ENCODE assay signal across 18 cellular contexts in genomic region chr13:87675851-87676250, GRCh38. TPM values are rescaled to one million over a fixed set of nuclear protein-coding genes. Genes with fewer than 3 reads are reported as not detected.
A peak's percentile ranks its signal among the peaks of the same experiment; 100 is the strongest.
DNase-seq lines count a peak whose midpoint lies in the region; ATAC-seq and TF ChIP-seq lines count a peak whose summit lies in the region.
"Had no signal": no experiment of that assay in that cellular context is flagged by ENCODE, and none has a peak within 500 bp of the region (broad histone marks: within the 10 kb centered on the region; RNA-seq: fewer than 3 reads in every experiment).

No MANE protein-coding gene starts in this region.

- H2AFZ ChIP-seq in OCI-LY7 (ENCODE audit: low read length): no peak overlapping the region
- H2AFZ ChIP-seq: GM23248 had no signal

- peak overlapping the region; percentile 91 for H3K27ac ChIP-seq in OCI-LY7 (ENCODE audit: low read depth, low read length, poor library complexity, severe bottlenecking)
- H3K27ac ChIP-seq: BLaER1, GM23248 had no signal

- peak overlapping the region; percentile 80 for H3K4me2 ChIP-seq in OCI-LY7 (ENCODE audit: low read length)
- H3K4me2 ChIP-seq: BLaER1 had no signal

- DNase-seq in GM13977 (ENCODE audit: low spot score) (peak; percentile 7), OCI-LY7 (ENCODE audit: low spot score) (no peak), immature natural killer cell (no peak), neural crest cell (ENCODE audit: low read depth, low spot score) (no peak), SIG-M5 treated with dmso at 0.1 percent for 504 hours (lab: John Stamatoyannopoulos, UW; ENCODE audit: unreplicated experiment) (no peak)
- no peak for DNase-seq in stimulated activated effector memory CD8-positive, alpha-beta T cell treated with anti-CD3 and anti-CD28 coated beads, Interleukin-12 subunit alpha, Interleukin-12 subunit beta, amount 100 ng/mL, for 72 hours (ENCODE audit: low spot score in 2 of 2)
- DNase-seq: 8988T, DMS153, DMS79, GDM1, GM23248, H7 had no signal

- H3K4me1 ChIP-seq in OCI-LY7 (ENCODE audit: insufficient read depth, low read length, poor library complexity, severe bottlenecking): peaks cover 56% of the 10 kb centered on the region
- H3K4me1 ChIP-seq: BLaER1 had no signal

- H3K27me3 Mint-ChIP-seq in immature natural killer cell (ENCODE audit: low read depth in 3 of 3): peaks cover 23 to 49% (median 41%) of the 10 kb centered on the region in 3 donors
- H3K27me3 Mint-ChIP-seq in neural crest cell (ENCODE audit: low read depth): peaks cover 66% of the 10 kb centered on the region

- H3K4me1 Mint-ChIP-seq in immature natural killer cell (peaks cover 50 to 61% of the 10 kb centered on the region in 2 donors), neural crest cell (peaks cover 43% of the 10 kb centered on the region)
- H3K4me1 Mint-ChIP-seq in stimulated activated effector memory CD8-positive, alpha-beta T cell treated with anti-CD3 and anti-CD28 coated beads, Interleukin-12 subunit alpha, Interleukin-12 subunit beta, amount 100 ng/mL, for 72 hours: peaks cover 24% of the 10 kb centered on the region

- H3K79me2 ChIP-seq in OCI-LY7 (ENCODE audit: insufficient read depth, low read depth, low read length): peaks cover 69% of the 10 kb centered on the region

- H3K9me3 Mint-ChIP-seq in immature natural killer cell: peaks cover 0 to 3% (median 0%) of the 10 kb centered on the region in 6 donors
- H3K9me3 Mint-ChIP-seq in neural crest cell: no peaks in the 10 kb centered on the region
- no peaks in the 10 kb centered on the region for H3K9me3 Mint-ChIP-seq in stimulated activated effector memory CD8-positive, alpha-beta T cell treated with anti-CD3 and anti-CD28 coated beads, Interleukin-12 subunit alpha, Interleukin-12 subunit beta, amount 100 ng/mL, for 72 hours

- CTCF ChIA-PET in OCI-LY7 (lab: Charles Lee; ENCODE audit: unreplicated experiment): interaction anchor here (0.6 kb wide), 1 partner anchor 433 kb away, joined by 3 read pairs; no protein-coding TSS in a partner anchor

- in situ Hi-C loops in GM13977 (cut with MboI; ENCODE audit: low pct_unique_long_range_greater_than_20kb, low sequenced_read_pairs, unreplicated experiment): no loop called here

- no peak for TF ChIP-seq CTCF in GM13977 (IDR thresholded peaks at IDR 0.05; ENCODE audit: extremely low read depth, insufficient read depth, missing control alignments)
- no peak for TF ChIP-seq CTCF in OCI-LY7 (conservative IDR thresholded peaks at IDR 0.05; ENCODE audit: low read length)
- no peak for TF ChIP-seq CTCF in neural crest cell (conservative IDR thresholded peaks at IDR 0.05)

- peak overlapping the region; percentile 79 for H3K4me3 ChIP-seq in OCI-LY7 (ENCODE audit: low read depth, low read length, poor library complexity, severe bottlenecking)
- H3K4me3 ChIP-seq: BLaER1, GM23248 had no signal

- POLR2A ChIA-PET in OCI-LY7 (lab: Charles Lee): interaction anchor here (0.6 kb wide), 1 partner anchor 119 kb away, joined by 6 read pairs; no protein-coding TSS in a partner anchor

- H3K27ac Mint-ChIP-seq in immature natural killer cell (no peak overlapping the region), neural crest cell (ENCODE audit: unreplicated experiment) (no peak overlapping the region)
- H3K27ac Mint-ChIP-seq in stimulated activated effector memory CD8-positive, alpha-beta T cell treated with anti-CD3 and anti-CD28 coated beads, Interleukin-12 subunit alpha, Interleukin-12 subunit beta, amount 100 ng/mL, for 72 hours: no peak overlapping the region
- H3K27ac Mint-ChIP-seq: CD14-positive monocyte; CD4-positive, alpha-beta memory T cell had no signal

- no peaks in the 10 kb centered on the region for H3K9me3 ChIP-seq in OCI-LY7 (ENCODE audit: low read length)

- H4K20me1 ChIP-seq in OCI-LY7 (ENCODE audit: insufficient read depth, low read length): no peaks in the 10 kb centered on the region
- H4K20me1 ChIP-seq: BLaER1 had no signal

- intact Hi-C loops in OCI-LY7 (cut with micrococcal nuclease; ENCODE audit: unreplicated experiment): no loop called here

- H3K4me3 Mint-ChIP-seq in immature natural killer cell (peak overlapping the region in 3 of 5 donors; percentile 34 to 42 (median 40)), neural crest cell (peak overlapping the region; percentile 77)
- H3K4me3 Mint-ChIP-seq in stimulated activated effector memory CD8-positive, alpha-beta T cell treated with anti-CD3 and anti-CD28 coated beads, Interleukin-12 subunit alpha, Interleukin-12 subunit beta, amount 100 ng/mL, for 72 hours: no peak overlapping the region

- ATAC-seq in GM21526 (IDR thresholded peaks at IDR 0.05; ENCODE audit: low FRiP score, unreplicated experiment): no peak
- ATAC-seq in stimulated activated effector memory CD8-positive, alpha-beta T cell treated with anti-CD3 and anti-CD28 coated beads, Interleukin-12 subunit alpha, Interleukin-12 subunit beta, amount 100 ng/mL, for 72 hours: no peak
- no peak for ATAC-seq in GM21825 (IDR thresholded peaks at IDR 0.05; ENCODE audit: unreplicated experiment)

- H3K36me3 Mint-ChIP-seq in immature natural killer cell (peaks cover 0 to 4% (median 0%) of the 10 kb centered on the region in 3 donors), neural crest cell (ENCODE audit: low read depth) (peaks cover 26% of the 10 kb centered on the region)
- no peaks in the 10 kb centered on the region for H3K36me3 Mint-ChIP-seq in stimulated activated effector memory CD8-positive, alpha-beta T cell treated with anti-CD3 and anti-CD28 coated beads, Interleukin-12 subunit alpha, Interleukin-12 subunit beta, amount 100 ng/mL, for 72 hours

- no TSS peak for BruUV-seq in OCI-LY7 (replicated peaks; lab: Mats Ljungman, UMichigan)

- peaks cover 40% of the 10 kb centered on the region for H3K36me3 ChIP-seq in OCI-LY7 (ENCODE audit: insufficient read depth, low read length)
- H3K36me3 ChIP-seq: BLaER1 had no signal

- no peaks in the 10 kb centered on the region for H3K9me2 ChIP-seq in OCI-LY7 (ENCODE audit: insufficient read depth, low read length)

RNA-seq across cellular contexts. Expression of gene SLITRK5, which starts 4.7 kb away (rescaled TPM):
- total RNA-seq in OCI-LY7 (2014; rRNA removed; shearing (Covaris generic)): 9.8 and 10.6 TPM in 2 replicates
- total RNA-seq in OCI-LY7 (2022) (20.0 and 23.5 TPM in 2 replicates), neural crest cell (5.3 and 5.4 TPM in 2 replicates)
- under 1 TPM in 2 of 3 donors, not detected in 1; 0.07 to 0.16 TPM for polyA plus RNA-seq in immature natural killer cell
- total RNA-seq: GM23248, HT-29 had no signal
- polyA plus RNA-seq: CD14-positive monocyte, GM23248 had no signal
